ENCODE assay signal across 8 cellular contexts in genomic region chr9:76905984-76906861, GRCh38. TPM values are rescaled to one million over a fixed set of nuclear protein-coding genes. Genes with fewer than 3 reads are reported as not detected.
DNase-seq lines count a peak whose midpoint lies in the region; ATAC-seq and TF ChIP-seq lines count a peak whose summit lies in the region.

TSS of gene PRUNE2 (minus strand) at chr9:76906114. CDS start at chr9:76905963, 151 bp downstream.

- H3K27me3 ChIP-seq in iPS-20b (ENCODE audit: insufficient read depth, low read length) (peaks cover 50% of the 10 kb centered on the region), skeletal muscle tissue (ENCODE audit: control insufficient read depth in 3 of 3, insufficient read depth in 3 of 3, low read length in 3 of 3) (no peaks in the 10 kb centered on the region)
- peaks cover 22% of the 10 kb centered on the region for H3K27me3 ChIP-seq in CD4-positive, alpha-beta T cell (ENCODE audit: control insufficient read depth, insufficient read depth, low read length)

- peaks cover 74% of the 10 kb centered on the region for H3K27me3 Mint-ChIP-seq in CD4-positive, alpha-beta T cell

- H3K4me1 ChIP-seq in iPS-20b (ENCODE audit: insufficient read depth, low read length) (peaks cover 3% of the 10 kb centered on the region; the same call in 1 of the 2 replicates), skeletal muscle tissue (ENCODE audit: control insufficient read depth in 3 of 3, insufficient read depth in 3 of 3, low read length in 3 of 3) (peaks cover 11 to 25% (median 13%) of the 10 kb centered on the region in 3 donors)

- CTCF ChIA-PET in CD4-positive, alpha-beta T cell (lab: Charles Lee): no interaction called here

- H3K9me3 ChIP-seq in iPS-20b (ENCODE audit: insufficient read depth, low read depth, low read length): no peaks in the 10 kb centered on the region
- no peaks in the 10 kb centered on the region for H3K9me3 ChIP-seq in skeletal muscle tissue (ENCODE audit: control insufficient read depth in 3 of 3, low read length in 3 of 3)
- no peaks in the 10 kb centered on the region for H3K9me3 ChIP-seq in CD4-positive, alpha-beta T cell (ENCODE audit: control insufficient read depth, low read length)

- TF ChIP-seq CTCF in cardiac fibroblast (IDR thresholded peaks at IDR 0.05; ENCODE audit: low read depth, low read length): no peak
- TF ChIP-seq CTCF in CD4-positive, alpha-beta T cell (IDR thresholded peaks at IDR 0.05): no peak

- H3K27ac ChIP-seq in iPS-20b (ENCODE audit: low read length) (peak within 1 kb of the TSS; percentile 28), skeletal muscle tissue (ENCODE audit: low read depth, low read length) (peak within 1 kb of the TSS; percentile 22)
- H3K27ac ChIP-seq in CD4-positive, alpha-beta T cell (ENCODE audit: low read depth, low read length): no peak within 1 kb of the TSS

- H3K36me3 ChIP-seq in iPS-20b (ENCODE audit: insufficient read depth, low read depth, low read length): no peaks in the 10 kb centered on the region
- no peaks in the 10 kb centered on the region for H3K36me3 ChIP-seq in skeletal muscle tissue (ENCODE audit: control insufficient read depth in 3 of 3, insufficient read depth in 3 of 3, low read length in 3 of 3)

- intact Hi-C loops in CD4-positive, alpha-beta T cell (cut with DNase I, micrococcal nuclease): no loop called here

- peak within 1 kb of the TSS; percentile 40 to 49 for H3K4me3 ChIP-seq in cardiac fibroblast (replicated peaks in 1 of 2; ENCODE audit: low read depth in 2 of 2, low read length in 2 of 2)
- peak within 1 kb of the TSS; percentile 97 for H3K4me3 ChIP-seq in iPS-20b (ENCODE audit: low read length)
- H3K4me3 ChIP-seq in skeletal muscle tissue (ENCODE audit: low read length in 3 of 3): peak within 1 kb of the TSS; percentile 59 to 77 (median 62)

- POLR2A ChIA-PET in CD4-positive, alpha-beta T cell (lab: Charles Lee): no interaction called here

- H3K4me1 Mint-ChIP-seq in CD4-positive, alpha-beta T cell (ENCODE audit: low read depth): no peaks in the 10 kb centered on the region

- H3K9ac ChIP-seq in iPS-20b (ENCODE audit: low read depth, low read length) (peak within 1 kb of the TSS; percentile 89), skeletal muscle tissue (ENCODE audit: low read depth in 1 of 3, low read length in 3 of 3) (peak within 1 kb of the TSS; percentile 59 to 81 (median 74))

- H3K27ac Mint-ChIP-seq in CD4-positive, alpha-beta T cell: no peak within 1 kb of the TSS

- no peaks in the 10 kb centered on the region for H3K36me3 Mint-ChIP-seq in CD4-positive, alpha-beta T cell (ENCODE audit: low read depth)

- H3K4me3 Mint-ChIP-seq in CD4-positive, alpha-beta T cell: no peak within 1 kb of the TSS

- peak; percentile 67 for ATAC-seq in HG03025 (IDR thresholded peaks at IDR 0.05; ENCODE audit: low FRiP score, unreplicated experiment)
- ATAC-seq in GM18867 (IDR thresholded peaks at IDR 0.05; ENCODE audit: unreplicated experiment): no peak
- no peak for ATAC-seq in CD4-positive, alpha-beta T cell (ENCODE audit: poor library complexity)

- no peaks in the 10 kb centered on the region for H3K9me3 Mint-ChIP-seq in CD4-positive, alpha-beta T cell

- DNase-seq in COR-L47 (lab: John Stamatoyannopoulos, UW) (peak; percentile 87), NCI-H748 (lab: John Stamatoyannopoulos, UW; ENCODE audit: unreplicated experiment) (peak; percentile 97), cardiac fibroblast (ENCODE audit: low read depth in 2 of 2) (peak; percentile 75 to 87)
- no peak for DNase-seq in CD4-positive, alpha-beta T cell

RNA-seq across cellular contexts. Expression of gene PRUNE2, which starts in this region (rescaled TPM):
- total RNA-seq in skeletal muscle tissue: 7.8 TPM
- not detected for total RNA-seq in CD4-positive, alpha-beta T cell

Comparison
In these comparisons a context has a peak if more than half of its experiments do, and no peak if none do; other contexts are left out.
1. DNase-seq: peak in COR-L47 (single experiment), NCI-H748 (single experiment) and cardiac fibroblast (2 of 2); none in CD4-positive, alpha-beta T cell (0 of 10).
2. H3K4me3 ChIP-seq: peak in every context shown above with its lines; median percentile 97 in iPS-20b; 62 in skeletal muscle tissue; 44 in cardiac fibroblast.